Comparison of ENCODE assay signal across 1 cellular context in genomic region chr5:145918397-145918796, GRCh38.
TF ChIP-seq lines count a peak whose summit lies in the region.

No MANE protein-coding gene starts in this region.

TF ChIP-seq in HepG2, 621 proteins besides CTCF, POLR2A, EP300 and RAD21 (continued from another document):
- TF ChIP-seq ZNF318 (CRISPR knock-in tag; IDR thresholded peaks at IDR 0.05) (no peak), ZNF687 (CRISPR knock-in tag; IDR thresholded peaks at IDR 0.05) (no peak), TCF7 (IDR thresholded peaks at IDR 0.05; ENCODE audit: low read depth) (no peak), MIER3 (CRISPR knock-in tag; IDR thresholded peaks at IDR 0.05; ENCODE audit: borderline replicate concordance) (no peak), TFAP4 (IDR thresholded peaks at IDR 0.05; ENCODE audit: borderline replicate concordance, low read depth) (no peak)
TF ChIP-seq in HepG2: peak in this region for 0.
